Comparison of ENCODE assay signal across 16 cellular contexts in the genomic region with DNA sequence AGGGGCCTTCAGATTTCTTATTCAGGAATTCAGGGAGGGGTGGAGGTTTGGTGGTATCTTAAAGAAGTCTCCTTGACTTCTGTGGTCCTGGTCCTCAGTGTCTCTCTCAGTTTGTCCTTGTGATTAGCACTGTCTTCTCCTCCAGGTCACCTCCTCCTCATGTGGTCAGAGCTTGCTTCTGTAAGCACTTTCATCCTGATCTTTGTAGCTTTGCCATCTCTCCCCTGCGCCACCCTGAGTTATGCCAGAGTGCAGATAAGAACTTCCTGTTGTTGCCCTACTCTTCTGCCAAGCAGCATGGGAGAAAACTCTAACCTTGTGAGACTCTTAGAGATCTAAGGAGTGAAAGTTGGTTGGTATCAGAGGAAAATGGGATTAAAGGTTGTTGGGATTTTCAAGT. TPM values are rescaled to one million over a fixed set of nuclear protein-coding genes. Genes with fewer than 3 reads are reported as not detected.
DNase-seq lines count a peak whose midpoint lies in the region; ATAC-seq and TF ChIP-seq lines count a peak whose summit lies in the region.
"Had no signal": no experiment of that assay in that cellular context is flagged by ENCODE, and none has a peak within 500 bp of the region (broad histone marks: within the 10 kb centered on the region; RNA-seq: fewer than 3 reads in every experiment).

No MANE protein-coding gene starts in this region.

- peaks cover 85% of the 10 kb centered on the region for H3K4me1 ChIP-seq in muscle layer of colon (ENCODE audit: insufficient read depth, low read length)
- H3K4me1 ChIP-seq: BE2C had no signal

- H3K4me3 Mint-ChIP-seq in CD4-positive, alpha-beta T cell: peak overlapping the region; percentile 0
- H3K4me3 Mint-ChIP-seq in activated naive CD8-positive, alpha-beta T cell treated with anti-CD3 and anti-CD28 coated beads, Interleukin-2, amount 10 ng/mL, durations not matched to agents 7 days and 5 days: no peak overlapping the region

- H3K27me3 ChIP-seq in CD4-positive, alpha-beta T cell (ENCODE audit: control insufficient read depth, insufficient read depth, low read length): no peaks in the 10 kb centered on the region
- no peaks in the 10 kb centered on the region for H3K27me3 ChIP-seq in muscle layer of colon (ENCODE audit: control insufficient read depth in 1 of 2, insufficient read depth in 2 of 2, low read length in 2 of 2)
- H3K27me3 ChIP-seq: BE2C had no signal

- no peaks in the 10 kb centered on the region for H3K36me3 Mint-ChIP-seq in CD4-positive, alpha-beta T cell (ENCODE audit: low read depth)
- H3K36me3 Mint-ChIP-seq in activated naive CD8-positive, alpha-beta T cell treated with anti-CD3 and anti-CD28 coated beads, Interleukin-2, amount 10 ng/mL, durations not matched to agents 7 days and 5 days: peaks cover 25% of the 10 kb centered on the region

- POLR2A ChIA-PET in CD4-positive, alpha-beta T cell (lab: Charles Lee): interaction anchor here (0.7 kb wide), 1 partner anchor 9 kb away, joined by 3 read pairs; no protein-coding TSS in a partner anchor
- POLR2A ChIA-PET in activated naive CD8-positive, alpha-beta T cell treated with anti-CD3 and anti-CD28 coated beads, Interleukin-2, amount 10 ng/mL, durations not matched to agents 7 days and 5 days (lab: Charles Lee): no interaction called here

- CTCF ChIA-PET in CD4-positive, alpha-beta T cell (lab: Charles Lee): no interaction called here

- no peak overlapping the region for H3K27ac ChIP-seq in CD4-positive, alpha-beta T cell (ENCODE audit: low read depth, low read length)
- H3K27ac ChIP-seq in muscle layer of colon (ENCODE audit: low read depth, low read length) (peak overlapping the region; percentile 20), substantia nigra (ENCODE audit: low read depth, low read length, poor library complexity, severe bottlenecking) (no peak overlapping the region)

- H3K4me3 ChIP-seq in muscle layer of colon (ENCODE audit: low read depth in 1 of 2, low read length in 2 of 2): no peak overlapping the region
- H3K4me3 ChIP-seq: GM12878 had no signal

- DNase-seq in CD4-positive, alpha-beta T cell: no peak
- peak; percentile 78 for DNase-seq in HT-29 (ENCODE audit: low spot score)
- DNase-seq in activated naive CD8-positive, alpha-beta T cell treated with anti-CD3 and anti-CD28 coated beads, Interleukin-2, amount 10 ng/mL, durations not matched to agents 7 days and 5 days: no peak
- no peak for DNase-seq in occipital lobe (lab: John Stamatoyannopoulos, UW)
- DNase-seq in inferior parietal cortex (ENCODE audit: extremely low spot score): no peak
- no peak for DNase-seq in substantia nigra (lab: John Stamatoyannopoulos, UW)
- DNase-seq: activated CD4-positive, alpha-beta T cell treated with anti-CD3 and anti-CD28 coated beads for 1 hour; activated gamma-delta T cell treated with Interleukin-2 at 50 U/mL for 16 hours; BE2C; caudate nucleus; kidney; NCI-H446; OCI-M1 had no signal

- H3K9me3 Mint-ChIP-seq in CD4-positive, alpha-beta T cell: no peaks in the 10 kb centered on the region
- no peaks in the 10 kb centered on the region for H3K9me3 Mint-ChIP-seq in activated naive CD8-positive, alpha-beta T cell treated with anti-CD3 and anti-CD28 coated beads, Interleukin-2, amount 10 ng/mL, durations not matched to agents 7 days and 5 days

- H3K27me3 Mint-ChIP-seq in CD4-positive, alpha-beta T cell: no peaks in the 10 kb centered on the region
- no peaks in the 10 kb centered on the region for H3K27me3 Mint-ChIP-seq in activated naive CD8-positive, alpha-beta T cell treated with anti-CD3 and anti-CD28 coated beads, Interleukin-2, amount 10 ng/mL, durations not matched to agents 7 days and 5 days

- no peak for ATAC-seq in CD4-positive, alpha-beta T cell (ENCODE audit: poor library complexity)
- ATAC-seq in activated naive CD8-positive, alpha-beta T cell treated with anti-CD3 and anti-CD28 coated beads, Interleukin-2, amount 10 ng/mL, durations not matched to agents 7 days and 5 days (ENCODE audit: low read depth): no peak
- no peak for ATAC-seq in HG02870 (IDR thresholded peaks at IDR 0.05; ENCODE audit: unreplicated experiment)
- ATAC-seq: GM12878 had no signal

- H3K4me1 Mint-ChIP-seq in CD4-positive, alpha-beta T cell (ENCODE audit: low read depth): peaks cover 75% of the 10 kb centered on the region
- H3K4me1 Mint-ChIP-seq in activated naive CD8-positive, alpha-beta T cell treated with anti-CD3 and anti-CD28 coated beads, Interleukin-2, amount 10 ng/mL, durations not matched to agents 7 days and 5 days: peaks cover 50% of the 10 kb centered on the region

- H3K36me3 ChIP-seq in muscle layer of colon (ENCODE audit: insufficient read depth, low read length): no peaks in the 10 kb centered on the region
- H3K36me3 ChIP-seq: BE2C had no signal

- no peaks in the 10 kb centered on the region for H3K9me3 ChIP-seq in CD4-positive, alpha-beta T cell (ENCODE audit: control insufficient read depth, low read length)
- no peaks in the 10 kb centered on the region for H3K9me3 ChIP-seq in muscle layer of colon (ENCODE audit: low read length)
- H3K9me3 ChIP-seq: BE2C had no signal

- H3K9ac ChIP-seq in muscle layer of colon (ENCODE audit: low read length): no peak overlapping the region

- intact Hi-C loops in CD4-positive, alpha-beta T cell (cut with DNase I, micrococcal nuclease): loop anchor here in 1 of 2 experiments (5.0 kb wide), 1 partner anchor 51 kb away; no protein-coding TSS in a partner anchor

- H3K27ac Mint-ChIP-seq in CD4-positive, alpha-beta T cell: peak overlapping the region; percentile 74
- peak overlapping the region; percentile 24 for H3K27ac Mint-ChIP-seq in activated naive CD8-positive, alpha-beta T cell treated with anti-CD3 and anti-CD28 coated beads, Interleukin-2, amount 10 ng/mL, durations not matched to agents 7 days and 5 days

- no peak for TF ChIP-seq CTCF in CD4-positive, alpha-beta T cell (IDR thresholded peaks at IDR 0.05)

RNA-seq across cellular contexts. Expression of a gene that starts 30.9 kb away (rescaled TPM):
- total RNA-seq in CD4-positive, alpha-beta T cell: 10 to 100 TPM; 12.8 to 14.1 TPM
- total RNA-seq in HT-29 (2014; rRNA removed; shearing (Covaris generic)): 150 and 153 TPM in 2 replicates
- 10 to 100 TPM; 36.9 to 42.6 TPM for total RNA-seq in activated naive CD8-positive, alpha-beta T cell treated with anti-CD3 and anti-CD28 coated beads, Interleukin-2, amount 10 ng/mL, durations not matched to agents 7 days and 5 days
- 28.2 TPM for total RNA-seq in occipital lobe
